Comparison of ENCODE assay signal across 18 cellular contexts in the genomic region with DNA sequence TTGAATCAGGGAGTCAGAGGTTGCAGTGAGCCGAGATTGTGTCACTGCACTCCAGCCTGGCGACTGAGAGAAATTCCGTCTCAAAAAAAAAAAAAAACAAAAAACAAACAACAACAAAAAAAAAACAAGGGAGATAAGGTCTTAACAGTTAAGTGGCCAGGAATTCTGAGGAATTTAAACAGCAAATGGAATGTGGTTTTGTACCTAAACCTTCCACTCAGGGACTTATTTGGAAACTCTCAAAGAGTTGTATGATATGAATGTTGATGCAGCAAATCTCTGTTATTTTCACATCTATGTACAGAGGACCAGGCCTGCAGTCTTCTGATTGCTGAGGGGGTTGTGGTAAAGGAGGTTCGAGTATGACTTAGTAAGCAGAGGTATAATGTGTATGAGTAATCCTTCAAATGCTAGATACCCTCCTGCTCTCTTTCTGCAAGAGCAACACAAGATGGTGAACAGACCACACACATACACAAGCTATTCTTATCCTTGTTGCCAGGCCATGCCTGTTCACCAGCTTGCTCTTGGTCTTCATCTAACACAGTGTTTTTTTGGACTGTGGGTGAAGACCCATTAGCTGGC.
DNase-seq lines count a peak whose midpoint lies in the region; ATAC-seq and TF ChIP-seq lines count a peak whose summit lies in the region.
"Had no signal": no experiment of that assay in that cellular context is flagged by ENCODE, and none has a peak within 500 bp of the region (broad histone marks: within the 10 kb centered on the region; RNA-seq: fewer than 3 reads in every experiment).

No MANE protein-coding gene starts in this region.

- H3K27me3 ChIP-seq in left lung (no peaks in the 10 kb centered on the region), ovary (no peaks in the 10 kb centered on the region)
- H3K27me3 ChIP-seq: right atrium auricular region had no signal

- peak; percentile 57 for DNase-seq in Daoy (ENCODE audit: low read depth)
- peak; percentile 86 for DNase-seq in HT1080 (ENCODE audit: low read depth)
- DNase-seq in astrocyte of the spinal cord (ENCODE audit: low read depth, low spot score): peak; percentile 53
- no peak for DNase-seq in left lung
- no peak for DNase-seq in ovary
- no peak for DNase-seq in retina
- DNase-seq: activated T-cell treated with anti-CD3 and anti-CD28 coated beads, Interleukin-2, amount 50 U/mL, for 24 hours; amniotic stem cell; glutamatergic neuron; left cardiac atrium; stimulated activated CD4-positive, alpha-beta T cell treated with anti-CD3 and anti-CD28 coated beads, Interleukin-2, amount 100 ng/mL, for 48 hours; SW 1271 had no signal

- TF ChIP-seq CTCF in astrocyte of the spinal cord (IDR thresholded peaks at IDR 0.05; ENCODE audit: low read depth, low read length) (no peak), left lung (IDR thresholded peaks at IDR 0.05) (no peak), ovary (IDR thresholded peaks at IDR 0.05) (no peak)

- TF ChIP-seq POLR2A in ovary (IDR thresholded peaks at IDR 0.05): no peak

- intact Hi-C loops in left lung (cut with DNase I): no loop called here
- intact Hi-C loops in ovary (cut with DNase I): no loop called here

- WGBS in ovary, 3 donors: 34 to 66% (median 37%) methylated on average over 4 of the region's 4 CpGs

- H3K36me3 ChIP-seq in left lung: no peaks in the 10 kb centered on the region
- H3K36me3 ChIP-seq in ovary: no peaks in the 10 kb centered on the region

- H3K9me3 ChIP-seq in left lung (no peaks in the 10 kb centered on the region), ovary (no peaks in the 10 kb centered on the region)
- H3K9me3 ChIP-seq: right atrium auricular region had no signal

- peak; percentile 30 for ATAC-seq in left lung
- ATAC-seq in HG03460 (IDR thresholded peaks at IDR 0.05; ENCODE audit: unreplicated experiment): no peak
- no peak for ATAC-seq in HG02623 (IDR thresholded peaks at IDR 0.05; ENCODE audit: unreplicated experiment)
- ATAC-seq: HCT116; stimulated activated memory B cell treated with anti-CD40 and anti-IgM and Interleukin-4, amounts not matched to agents 10 μg/mL and 1 μg/mL and 100 μg/mL, for 72 hours had no signal

- TF ChIP-seq EP300 in ovary (IDR thresholded peaks at IDR 0.05): no peak

- H3K27ac ChIP-seq in left lung: no peak overlapping the region
- H3K27ac ChIP-seq in ovary: no peak overlapping the region
- H3K27ac ChIP-seq: C4-2B, right atrium auricular region had no signal

- in situ Hi-C loops in astrocyte of the spinal cord (cut with HindIII; ENCODE audit: low sequenced_read_pairs): no loop called here

- no peaks in the 10 kb centered on the region for H3K4me1 ChIP-seq in left lung
- peaks cover 5% of the 10 kb centered on the region for H3K4me1 ChIP-seq in ovary (ENCODE audit: insufficient read depth)
- H3K4me1 ChIP-seq: right atrium auricular region had no signal

- H3K4me3 ChIP-seq in astrocyte of the spinal cord (ENCODE audit: low read depth, low read length) (no peak overlapping the region), left lung (no peak overlapping the region), ovary (no peak overlapping the region)
- H3K4me3 ChIP-seq: right atrium auricular region had no signal

Comparison
In these comparisons a context has a peak if more than half of its experiments do, and no peak if none do; other contexts are left out.
1. DNase-seq: peak in Daoy (single experiment), HT1080 (single experiment) and astrocyte of the spinal cord (single experiment); none in left lung (0 of 2), ovary (0 of 5) and retina (single experiment).